In genomic region chr10:96619120-96619519, GRCh38 we compare ENCODE assay signal across 20 cellular contexts. TPM values are rescaled to one million over a fixed set of nuclear protein-coding genes. Genes with fewer than 3 reads are reported as not detected.
DNase-seq lines count a peak whose midpoint lies in the region; ATAC-seq and TF ChIP-seq lines count a peak whose summit lies in the region.
"Had no signal": no experiment of that assay in that cellular context is flagged by ENCODE, and none has a peak within 500 bp of the region (broad histone marks: within the 10 kb centered on the region; RNA-seq: fewer than 3 reads in every experiment).

No MANE protein-coding gene starts in this region.

- H3K9me3 ChIP-seq in body of pancreas (no peaks in the 10 kb centered on the region), testis (no peaks in the 10 kb centered on the region), ascending aorta (no peaks in the 10 kb centered on the region)
- H3K9me3 ChIP-seq: SJSA1 had no signal

- H3K4me3 ChIP-seq in body of pancreas (no peak overlapping the region), testis (no peak overlapping the region), ascending aorta (no peak overlapping the region)
- H3K4me3 ChIP-seq: SJSA1, smooth muscle cell had no signal

- peak overlapping the region in 3 of 4 donors; percentile 39 to 61 (median 45) for H3K27ac ChIP-seq in body of pancreas
- peak overlapping the region; percentile 52 to 68 for H3K27ac ChIP-seq in testis
- H3K27ac ChIP-seq in ascending aorta = no peak overlapping the region
- H3K27ac ChIP-seq: SJSA1 had no signal

- peaks cover 8% of the 10 kb centered on the region for H3K4me1 Mint-ChIP-seq in memory B cell
- H3K4me1 Mint-ChIP-seq: CD14-positive monocyte had no signal

- no peak for ATAC-seq in body of pancreas
- no peak for ATAC-seq in memory B cell (ENCODE audit: low read depth)
- ATAC-seq in omental fat pad (ENCODE audit: low FRiP score) = no peak

- H3K36me3 Mint-ChIP-seq in memory B cell = peaks cover 51% of the 10 kb centered on the region

- no peak for TF ChIP-seq POLR2A in body of pancreas (IDR thresholded peaks at IDR 0.05)
- TF ChIP-seq POLR2A in testis (IDR thresholded peaks at IDR 0.05) = no peak

- H3K36me3 ChIP-seq in body of pancreas (replicated peaks in 1 of 2; ENCODE audit: insufficient read depth in 1 of 2, low read depth in 2 of 2) = peaks cover 0 to 5% of the 10 kb centered on the region in 2 donors
- H3K36me3 ChIP-seq in testis (ENCODE audit: low read depth, missing control alignments) = no peaks in the 10 kb centered on the region
- no peaks in the 10 kb centered on the region for H3K36me3 ChIP-seq in ascending aorta
- H3K36me3 ChIP-seq: SJSA1 had no signal

- H3K4me1 ChIP-seq in body of pancreas (peaks cover 25% of the 10 kb centered on the region), testis (peaks cover 22% of the 10 kb centered on the region), ascending aorta (peaks cover 0 to 4% of the 10 kb centered on the region in 2 donors)

- intact Hi-C loops in body of pancreas (cut with DNase I) (no loop called here), testis (cut with DNase I; ENCODE audit: low total_unique reads) (no loop called here), ascending aorta (cut with DNase I) (no loop called here)

- TF ChIP-seq CTCF in body of pancreas (IDR thresholded peaks at IDR 0.05) (no peak), testis (IDR thresholded peaks at IDR 0.05) (no peak), ascending aorta (IDR thresholded peaks at IDR 0.05) (no peak), omental fat pad (IDR thresholded peaks at IDR 0.05) (no peak)

- 52 to 60% methylated on average over 10 to 11 of the region's 11 CpGs for WGBS in body of pancreas, 2 donors
- WGBS in testis, 2 donors = 47 to 76% methylated on average over 11 of the region's 11 CpGs

- no peaks in the 10 kb centered on the region for H3K9me3 Mint-ChIP-seq in memory B cell
- H3K9me3 Mint-ChIP-seq: CD14-positive monocyte had no signal

- H3K4me3 Mint-ChIP-seq in memory B cell = no peak overlapping the region
- H3K4me3 Mint-ChIP-seq: CD14-positive monocyte had no signal

- DNase-seq in NCI-H2171 treated with DMSO at 0.1 percent for 48 hours (lab: John Stamatoyannopoulos, UW) (peak; percentile 6), NCI-H2171 (lab: John Stamatoyannopoulos, UW) (no peak), body of pancreas (no peak), memory B cell (ENCODE audit: low spot score in 2 of 2) (no peak), testis (no peak), NCI-H2107 (lab: John Stamatoyannopoulos, UW) (no peak), ascending aorta (ENCODE audit: low spot score in 2 of 2) (no peak), omental fat pad (ENCODE audit: low spot score) (no peak)
- DNase-seq: 8988T; activated CD4-positive, alpha-beta T cell treated with anti-CD3 and anti-CD28 coated beads for 1 hour; DND-41; effector CD8-positive, alpha-beta T cell; kidney glomerular epithelial cell; MM.1S; NCI-H1694; stimulated activated CD4-positive, alpha-beta T cell treated with anti-CD3 and anti-CD28 coated beads, Interleukin-4, amount 100 ng/mL, for 4 hours; trophoblast cell had no signal

- no peaks in the 10 kb centered on the region for H3K27me3 Mint-ChIP-seq in memory B cell

- peak overlapping the region; percentile 72 for H3K27ac Mint-ChIP-seq in memory B cell

- no peaks in the 10 kb centered on the region for H3K27me3 ChIP-seq in body of pancreas
- no peaks in the 10 kb centered on the region for H3K27me3 ChIP-seq in testis
- no peaks in the 10 kb centered on the region for H3K27me3 ChIP-seq in ascending aorta
- H3K27me3 ChIP-seq: SJSA1 had no signal

RNA-seq across cellular contexts. Expression of gene TM9SF3, which starts 32.3 kb away (rescaled TPM):
- total RNA-seq in body of pancreas = 10 to 100 TPM; 73.7 to 75.2 TPM
- 10 to 100 TPM; 67.8 to 69.3 TPM for total RNA-seq in testis
- polyA plus RNA-seq in testis (ENCODE audit: insufficient read depth, low read depth, low replicate concordance) = 69.8 TPM
- total RNA-seq in ascending aorta = 30.4 TPM
- 10 to 100 TPM; 75.5 to 99.9 (median 86.8) TPM for total RNA-seq in omental fat pad

Comparison
In these comparisons a context has a peak if more than half of its experiments do, and no peak if none do; other contexts are left out.
1. H3K27ac ChIP-seq: peak in body of pancreas (3 of 4) and testis (2 of 2); none in ascending aorta (0 of 2).